Comparison of ENCODE assay signal across 9 cellular contexts in the genomic region with DNA sequence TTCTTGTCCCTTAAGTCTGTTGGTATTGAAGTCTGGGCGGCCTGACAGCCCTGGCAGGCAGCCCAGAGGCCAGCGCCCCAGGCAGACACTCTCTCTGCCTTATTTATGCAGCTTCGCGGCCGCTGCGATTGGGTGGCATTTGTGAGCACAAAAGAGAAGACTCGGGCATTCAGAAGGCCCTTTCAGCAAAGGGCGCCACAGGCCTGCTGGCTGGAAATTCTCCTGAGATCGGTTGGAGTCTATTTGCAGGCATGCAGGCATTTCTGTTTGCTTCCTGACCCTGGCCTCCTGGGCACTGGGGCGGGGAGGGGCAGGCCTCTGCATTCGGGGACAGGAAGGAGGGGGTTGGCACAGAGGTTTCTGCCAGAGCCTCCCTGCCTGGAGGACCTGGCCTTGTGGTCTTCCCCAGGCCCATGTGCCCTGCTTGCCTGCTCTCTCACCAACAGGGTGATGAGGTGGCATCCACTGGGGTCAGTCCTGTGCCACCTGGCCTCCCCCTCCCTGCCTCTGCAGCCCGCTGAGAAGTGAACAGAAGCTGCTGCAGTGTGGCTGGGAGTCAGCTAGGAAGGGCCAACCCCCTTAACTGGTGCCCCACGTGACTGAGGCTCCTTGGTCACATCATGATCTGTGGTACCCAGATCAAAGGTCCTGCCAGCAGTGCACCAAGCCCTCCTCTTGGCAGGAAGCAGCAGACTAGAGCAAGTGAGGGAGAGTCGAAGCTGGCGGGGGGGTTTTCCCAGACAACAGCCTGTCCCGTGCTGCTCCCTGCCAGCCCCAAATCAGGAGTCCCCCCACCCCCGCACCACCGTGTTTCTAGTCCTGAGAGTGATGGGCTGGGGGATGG. TPM values are rescaled to one million over a fixed set of nuclear protein-coding genes. Genes with fewer than 3 reads are reported as not detected.
DNase-seq lines count a peak whose midpoint lies in the region; ATAC-seq and TF ChIP-seq lines count a peak whose summit lies in the region.
"Had no signal": no experiment of that assay in that cellular context is flagged by ENCODE, and none has a peak within 500 bp of the region (broad histone marks: within the 10 kb centered on the region; RNA-seq: fewer than 3 reads in every experiment).

No MANE protein-coding gene starts in this region.

- no peak overlapping the region for H3K4me3 ChIP-seq in HAP-1
- H3K4me3 ChIP-seq in osteoblast (ENCODE audit: insufficient read depth, low read length): no peak overlapping the region
- peak overlapping the region in 1 of 4 donors; percentile 2 for H3K4me3 ChIP-seq in upper lobe of left lung

- WGBS in upper lobe of left lung, 2 donors: 27 to 44% methylated on average over 5 to 18 of the region's 18 CpGs

- H4K20me1 ChIP-seq in osteoblast (ENCODE audit: insufficient read depth, low read length): peaks cover 7% of the 10 kb centered on the region

- no peak overlapping the region for H2AFZ ChIP-seq in osteoblast (ENCODE audit: low read length)

- H3K4me1 ChIP-seq in HAP-1 (peaks cover 20% of the 10 kb centered on the region), osteoblast (ENCODE audit: insufficient read depth, low read length) (peaks cover 7% of the 10 kb centered on the region), upper lobe of left lung (peaks cover 0 to 10% (median 8%) of the 10 kb centered on the region in 4 donors)

- peak overlapping the region; percentile 69 for H3K27ac ChIP-seq in cingulate gyrus (ENCODE audit: low read depth, low read length)
- no peak overlapping the region for H3K27ac ChIP-seq in osteoblast (ENCODE audit: low read depth, low read length)
- H3K27ac ChIP-seq in upper lobe of left lung: peak overlapping the region in 2 of 4 donors; percentile 50 to 56
- H3K27ac ChIP-seq: neutrophil had no signal

- H3K36me3 ChIP-seq in HAP-1 (replicated peaks) (no peaks in the 10 kb centered on the region), osteoblast (ENCODE audit: insufficient read depth, low read length) (no peaks in the 10 kb centered on the region), upper lobe of left lung (no peaks in the 10 kb centered on the region)
- H3K36me3 ChIP-seq: neutrophil had no signal

- in situ Hi-C loops in HAP-1 (cut with MboI; ENCODE audit: low sequenced_read_pairs): no loop called here

- TF ChIP-seq EP300 in upper lobe of left lung (IDR thresholded peaks at IDR 0.05): no peak

- H3K9me3 ChIP-seq in HAP-1: no peaks in the 10 kb centered on the region
- H3K9me3 ChIP-seq in osteoblast (ENCODE audit: low read depth, low read length): no peaks in the 10 kb centered on the region
- H3K9me3 ChIP-seq in upper lobe of left lung: no peaks in the 10 kb centered on the region
- H3K9me3 ChIP-seq: neutrophil had no signal

- peak in 1 of 2 donors; percentile 17 for ATAC-seq in upper lobe of left lung (ENCODE audit: low FRiP score in 2 of 2)

- TF ChIP-seq CTCF in osteoblast (IDR thresholded peaks at IDR 0.05; ENCODE audit: extremely low read depth, low read depth, low read length) (no peak), upper lobe of left lung (IDR thresholded peaks at IDR 0.05) (no peak)

- H3K4me2 ChIP-seq in osteoblast (ENCODE audit: insufficient read depth, low read length): no peak overlapping the region

- TF ChIP-seq POLR2A in upper lobe of left lung (IDR thresholded peaks at IDR 0.05): no peak
- no peak for TF ChIP-seq POLR2A in erythroblast (IDR thresholded peaks at IDR 0.05; ENCODE audit: low read length)

- H3K27me3 ChIP-seq in HAP-1 (ENCODE audit: low read depth) (no peaks in the 10 kb centered on the region), osteoblast (ENCODE audit: insufficient read depth, low read length) (peaks cover 47% of the 10 kb centered on the region), upper lobe of left lung (peaks cover 0 to 6% (median 0%) of the 10 kb centered on the region in 4 donors)

- DNase-seq in DMS79 treated with DMSO at 0.1 percent for 48 hours (lab: John Stamatoyannopoulos, UW) (peak; percentile 92), HAP-1 (ENCODE audit: low spot score in 2 of 2) (peak; percentile 74 to 87), NCI-H2171 (lab: John Stamatoyannopoulos, UW) (peak; percentile 70), osteoblast (ENCODE audit: insufficient read length, low spot score, missing footprints) (peak; percentile 26), upper lobe of left lung (peak; percentile 62 to 83), erythroblast (lab: John Stamatoyannopoulos, UW) (no peak)
- DNase-seq in activated CD4-positive, alpha-beta T cell treated with anti-CD3 and anti-CD28 coated beads for 48 hours: peak; percentile 91

- H3K79me2 ChIP-seq in osteoblast (ENCODE audit: insufficient read depth, low read length): no peaks in the 10 kb centered on the region

RNA-seq across cellular contexts. Expression of a gene that starts 16.6 kb away (rescaled TPM):
- total RNA-seq in osteoblast: 8.8 and 14.8 TPM in 2 replicates
- 10 to 100 TPM in 4 of 6 donors, 1 to 10 TPM in 1, not detected in 1; 9.7 to 45.0 (median 16.7) TPM for total RNA-seq in upper lobe of left lung

Comparison
In these comparisons a context has a peak if more than half of its experiments do, and no peak if none do; other contexts are left out.
1. DNase-seq: peak in DMS79 treated with DMSO at 0.1 percent for 48 hours (single experiment), HAP-1 (2 of 2), NCI-H2171 (single experiment), activated CD4-positive, alpha-beta T cell treated with anti-CD3 and anti-CD28 coated beads for 48 hours (single experiment), osteoblast (single experiment) and upper lobe of left lung (2 of 2); none in erythroblast (0 of 2).